ENCODE assay signal across 8 cellular contexts in the genomic region with DNA sequence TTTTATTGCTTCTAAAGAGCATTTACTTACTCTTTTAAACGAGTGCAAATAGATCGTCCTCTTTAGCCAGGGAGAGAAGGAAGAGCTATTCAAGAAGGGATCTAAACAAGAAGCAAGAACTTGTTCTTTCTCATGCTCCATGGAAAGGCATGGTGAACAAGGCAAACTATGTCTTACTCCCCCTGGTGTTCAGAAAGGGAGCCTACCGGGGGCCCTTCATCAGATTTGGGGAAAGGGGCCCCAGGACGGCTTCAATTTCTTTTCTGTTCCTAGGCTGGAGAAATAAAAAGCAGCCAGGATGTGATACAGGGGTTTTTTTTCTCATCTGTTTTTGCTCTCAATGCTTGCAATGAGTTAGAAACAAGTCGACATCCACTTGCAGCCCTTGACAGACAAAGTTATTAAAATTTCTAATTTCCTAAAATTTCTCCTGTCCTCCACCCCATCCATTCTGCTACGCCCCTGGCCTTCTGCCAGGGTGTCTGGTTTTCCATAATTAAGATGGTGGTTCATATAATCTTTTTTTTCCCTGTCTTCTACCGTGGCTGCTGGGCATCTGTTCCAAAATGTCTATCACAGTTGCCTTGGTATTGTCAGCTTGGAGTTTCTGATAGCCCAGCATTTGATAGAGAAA.
DNase-seq lines count a peak whose midpoint lies in the region; ATAC-seq and TF ChIP-seq lines count a peak whose summit lies in the region.

No MANE protein-coding gene starts in this region.

- H3K9ac ChIP-seq in adipocyte (ENCODE audit: low read length), result no peak overlapping the region

- ATAC-seq in thoracic aorta (ENCODE audit: insufficient number of reproducible peaks, low FRiP score, low read depth) (no peak), HG03457 (IDR thresholded peaks at IDR 0.05; ENCODE audit: unreplicated experiment) (no peak), GM18909 (IDR thresholded peaks at IDR 0.05; ENCODE audit: poor library complexity, unreplicated experiment) (no peak)

- no peaks in the 10 kb centered on the region for H3K9me3 ChIP-seq in adipocyte (ENCODE audit: control insufficient read depth, low read length)
- no peaks in the 10 kb centered on the region for H3K9me3 ChIP-seq in thoracic aorta

- in situ Hi-C loops in GM13977 (cut with MboI; ENCODE audit: low pct_unique_long_range_greater_than_20kb, low sequenced_read_pairs, unreplicated experiment), result loop anchor here (10.0 kb wide), 2 partner anchors 228 to 232 kb away; no protein-coding TSS in a partner anchor

- H3K4me1 ChIP-seq in adipocyte (ENCODE audit: control insufficient read depth, insufficient read depth, low read length), result peaks cover 65% of the 10 kb centered on the region
- H3K4me1 ChIP-seq in thoracic aorta (ENCODE audit: control insufficient read depth in 1 of 2, low read depth in 2 of 2), result peaks cover 22 to 91% of the 10 kb centered on the region in 2 donors

- POLR2A ChIA-PET in BJ (lab: Charles Lee), result no interaction called here

- TF ChIP-seq CTCF in BJ (IDR thresholded peaks at IDR 0.05; ENCODE audit: insufficient read depth, low read depth, low read length) (peak; percentile 67), GM13977 (IDR thresholded peaks at IDR 0.05; ENCODE audit: extremely low read depth, insufficient read depth, missing control alignments) (peak; percentile 61), thoracic aorta (IDR thresholded peaks at IDR 0.05) (peak; percentile 56)

- H3K4me3 ChIP-seq in BJ (ENCODE audit: low read depth, low read length) (no peak overlapping the region), adipocyte (ENCODE audit: low read length) (peak overlapping the region; percentile 39), thoracic aorta (no peak overlapping the region)

- peak overlapping the region in 1 of 2 donors; percentile 1 for H3K27ac ChIP-seq in thoracic aorta

- DNase-seq in BJ (ENCODE audit: low read depth) (no peak), GM13977 (ENCODE audit: low spot score) (peak; percentile 14), NCI-H1105 treated with DMSO at 0.1 percent for 48 hours (lab: John Stamatoyannopoulos, UW) (peak; percentile 54), adipocyte (ENCODE audit: low read depth) (peak; percentile 51), kidney tubule cell (ENCODE audit: low spot score) (peak; percentile 53), thoracic aorta (ENCODE audit: low spot score) (no peak)

- H3K27me3 ChIP-seq in BJ (ENCODE audit: control insufficient read depth, insufficient read depth, low read length) (peaks cover under 1% of the 10 kb centered on the region; the same call in 1 of the 2 replicates), adipocyte (replicated peaks; ENCODE audit: control insufficient read depth, insufficient read depth, low read length) (no peaks in the 10 kb centered on the region), thoracic aorta (replicated peaks; ENCODE audit: insufficient read depth) (no peaks in the 10 kb centered on the region)

- CTCF ChIA-PET in BJ (lab: Yijun Ruan, JAX), result interaction anchor here (0.7 to 2.0 kb wide), 7 partner anchors 10 to 216 kb away, joined by 3 to 5 read pairs (median 3); no protein-coding TSS in a partner anchor

- H3K36me3 ChIP-seq in BJ (ENCODE audit: control insufficient read depth, insufficient read depth, low read length) (no peaks in the 10 kb centered on the region), adipocyte (ENCODE audit: control insufficient read depth, insufficient read depth, low read length, severe bottlenecking) (no peaks in the 10 kb centered on the region), thoracic aorta (no peaks in the 10 kb centered on the region)

Comparison
In these comparisons a context has a peak if more than half of its experiments do, and no peak if none do; other contexts are left out.
1. DNase-seq: peak in GM13977 (single experiment), NCI-H1105 treated with DMSO at 0.1 percent for 48 hours (single experiment), adipocyte (single experiment) and kidney tubule cell (single experiment); none in BJ (single experiment) and thoracic aorta (single experiment).
2. Peak in every context shown above with its lines, with median percentiles within 50 percentile points of each other: CTCF ChIP-seq.